14 cellular contexts compared by ENCODE assay signal in genomic region chr11:812390-812789, GRCh38. TPM values are rescaled to one million over a fixed set of nuclear protein-coding genes. Genes with fewer than 3 reads are reported as not detected.
DNase-seq lines count a peak whose midpoint lies in the region; ATAC-seq and TF ChIP-seq lines count a peak whose summit lies in the region.
"Had no signal": no experiment of that assay in that cellular context is flagged by ENCODE, and none has a peak within 500 bp of the region (broad histone marks: within the 10 kb centered on the region; RNA-seq: fewer than 3 reads in every experiment).

No MANE protein-coding gene starts in this region.

- H3K4me1 ChIP-seq in HCT116 (ENCODE audit: control insufficient read depth in 1 of 2, insufficient read depth in 2 of 2, low read length in 2 of 2) (peaks cover 17 to 55% of the 10 kb centered on the region in 2 experiments), adrenal gland (replicated peaks in 1 of 2) (peaks cover 20 to 27% of the 10 kb centered on the region in 2 donors)

- CTCF ChIA-PET in HCT116 (lab: Charles Lee): no interaction called here

- H3K4me1 Mint-ChIP-seq in activated T-helper 1 cell treated with anti-CD3 and anti-CD28 coated beads, Interleukin-12 subunit alpha, Interleukin-12 subunit beta, Interleukin-2, Interleukin-4 antibody, amounts not matched to agents 30 ng/mL and 10 ng/mL and 1 ng/mL, durations not matched to agents 14 hours and 24 hours and 36 hours (ENCODE audit: low read depth): peaks cover 28% of the 10 kb centered on the region
- peaks cover 22 to 26% of the 10 kb centered on the region in 2 donors for H3K4me1 Mint-ChIP-seq in natural killer cell

- peak overlapping the region; percentile 34 for H3K27ac Mint-ChIP-seq in activated T-helper 1 cell treated with anti-CD3 and anti-CD28 coated beads, Interleukin-12 subunit alpha, Interleukin-12 subunit beta, Interleukin-2, Interleukin-4 antibody, amounts not matched to agents 30 ng/mL and 10 ng/mL and 1 ng/mL, durations not matched to agents 14 hours and 24 hours and 36 hours
- H3K27ac Mint-ChIP-seq in natural killer cell: no peak overlapping the region
- H3K27ac Mint-ChIP-seq: T-helper 17 cell had no signal

- H3K9me3 Mint-ChIP-seq in activated T-helper 1 cell treated with anti-CD3 and anti-CD28 coated beads, Interleukin-12 subunit alpha, Interleukin-12 subunit beta, Interleukin-2, Interleukin-4 antibody, amounts not matched to agents 30 ng/mL and 10 ng/mL and 1 ng/mL, durations not matched to agents 14 hours and 24 hours and 36 hours: no peaks in the 10 kb centered on the region
- no peaks in the 10 kb centered on the region for H3K9me3 Mint-ChIP-seq in natural killer cell

- peaks cover 17% of the 10 kb centered on the region; the same call in 1 of the 2 replicates for H4K20me1 ChIP-seq in HCT116 (ENCODE audit: insufficient read depth)

- intact Hi-C loops in HCT116 (cut with micrococcal nuclease): no loop called here
- intact Hi-C loops in activated T-helper 1 cell treated with anti-CD3 and anti-CD28 coated beads, Interleukin-12 subunit alpha, Interleukin-12 subunit beta, Interleukin-2, Interleukin-4 antibody, amounts not matched to agents 30 ng/mL and 10 ng/mL and 1 ng/mL, durations not matched to agents 14 hours and 24 hours and 36 hours (cut with micrococcal nuclease): no loop called here
- intact Hi-C loops in natural killer cell (cut with micrococcal nuclease): no loop called here
- intact Hi-C loops in adrenal gland (cut with DNase I): no loop called here

- DNase-seq in HCT116 (ENCODE audit: low read depth, low spot score) (no peak), natural killer cell (no peak), adrenal gland (no peak), NCI-H2107 (lab: John Stamatoyannopoulos, UW) (no peak), erythroblast (lab: John Stamatoyannopoulos, UW) (no peak), putamen (ENCODE audit: low spot score) (no peak)
- no peak for DNase-seq in activated T-helper 1 cell treated with anti-CD3 and anti-CD28 coated beads, Interleukin-12 subunit alpha, Interleukin-12 subunit beta, Interleukin-2, Interleukin-4 antibody, amounts not matched to agents 30 ng/mL and 10 ng/mL and 1 ng/mL, durations not matched to agents 14 hours and 24 hours and 36 hours (ENCODE audit: low spot score)
- DNase-seq: MG63; NCI-H2171 treated with DMSO at 0.1 percent for 48 hours; posterior cingulate gyrus; stimulated activated CD4-positive, alpha-beta T cell treated with anti-CD3 and anti-CD28 coated beads, Interleukin-2, amount 100 ng/mL, for 48 hours; T-helper 17 cell had no signal

- H3K27me3 Mint-ChIP-seq in activated T-helper 1 cell treated with anti-CD3 and anti-CD28 coated beads, Interleukin-12 subunit alpha, Interleukin-12 subunit beta, Interleukin-2, Interleukin-4 antibody, amounts not matched to agents 30 ng/mL and 10 ng/mL and 1 ng/mL, durations not matched to agents 14 hours and 24 hours and 36 hours (ENCODE audit: insufficient read depth): no peaks in the 10 kb centered on the region
- H3K27me3 Mint-ChIP-seq in natural killer cell (ENCODE audit: low read depth in 2 of 2): no peaks in the 10 kb centered on the region
- H3K27me3 Mint-ChIP-seq: T-helper 17 cell had no signal

- H3K9me2 ChIP-seq in HCT116 (ENCODE audit: insufficient read depth): no peaks in the 10 kb centered on the region

- no peak for ATAC-seq in HCT116
- ATAC-seq in natural killer cell: no peak
- ATAC-seq: T-helper 17 cell had no signal

- H3K4me3 Mint-ChIP-seq in activated T-helper 1 cell treated with anti-CD3 and anti-CD28 coated beads, Interleukin-12 subunit alpha, Interleukin-12 subunit beta, Interleukin-2, Interleukin-4 antibody, amounts not matched to agents 30 ng/mL and 10 ng/mL and 1 ng/mL, durations not matched to agents 14 hours and 24 hours and 36 hours: peak overlapping the region; percentile 92
- H3K4me3 Mint-ChIP-seq in natural killer cell: peak overlapping the region; percentile 25
- H3K4me3 Mint-ChIP-seq: T-helper 17 cell had no signal

- TF ChIP-seq RAD21 in HCT116 (IDR thresholded peaks at IDR 0.05; ENCODE audit: low read depth): no peak

- H2AFZ ChIP-seq in HCT116 (ENCODE audit: low read depth, low read length, poor library complexity, severe bottlenecking): no peak overlapping the region

- peaks cover 29% of the 10 kb centered on the region for H3K36me3 Mint-ChIP-seq in activated T-helper 1 cell treated with anti-CD3 and anti-CD28 coated beads, Interleukin-12 subunit alpha, Interleukin-12 subunit beta, Interleukin-2, Interleukin-4 antibody, amounts not matched to agents 30 ng/mL and 10 ng/mL and 1 ng/mL, durations not matched to agents 14 hours and 24 hours and 36 hours (ENCODE audit: low read depth)
- no peaks in the 10 kb centered on the region for H3K36me3 Mint-ChIP-seq in natural killer cell

- H3K27ac ChIP-seq in C4-2B: peak overlapping the region; percentile 96
- peak overlapping the region; percentile 93 for H3K27ac ChIP-seq in HCT116 (ENCODE audit: low read depth, low read length)
- no peak overlapping the region for H3K27ac ChIP-seq in adrenal gland
- H3K27ac ChIP-seq: cardiac muscle cell had no signal

- WGBS in adrenal gland, 4 donors: 63 to 89% (median 80%) methylated on average over 3 of the region's 3 CpGs

- TF ChIP-seq CTCF in C4-2B (conservative IDR thresholded peaks at IDR 0.05): no peak
- TF ChIP-seq CTCF in HCT116 (IDR thresholded peaks at IDR 0.05 in 2 of 3, conservative IDR thresholded peaks at IDR 0.05 in 1 of 3; ENCODE audit: borderline replicate concordance in 1 of 3, insufficient read depth in 1 of 3, low read depth in 2 of 3, low read length in 2 of 3): no peak
- TF ChIP-seq CTCF in natural killer cell (IDR thresholded peaks at IDR 0.05): no peak
- no peak for TF ChIP-seq CTCF in adrenal gland (IDR thresholded peaks at IDR 0.05)

- BruUV-seq in HCT116 (replicated peaks; lab: Mats Ljungman, UMichigan): no TSS peak

- H3K79me2 ChIP-seq in HCT116 (ENCODE audit: insufficient read depth, low read length): peaks cover 52% of the 10 kb centered on the region

- peak overlapping the region; percentile 88 for H3K4me2 ChIP-seq in HCT116 (ENCODE audit: low read length)

- no peaks in the 10 kb centered on the region for H3K9me3 ChIP-seq in HCT116 (ENCODE audit: control insufficient read depth in 1 of 2, insufficient read depth in 1 of 2, low read depth in 1 of 2, low read length in 2 of 2)
- no peaks in the 10 kb centered on the region for H3K9me3 ChIP-seq in adrenal gland (replicated peaks in 1 of 3)
- H3K9me3 ChIP-seq: MG63 had no signal

- H3K36me3 ChIP-seq in HCT116 (ENCODE audit: control insufficient read depth in 1 of 2, insufficient read depth in 2 of 2, low read length in 2 of 2) (peaks cover 21 to 38% of the 10 kb centered on the region in 2 experiments), adrenal gland (replicated peaks in 1 of 2) (peaks cover 0 to 26% of the 10 kb centered on the region in 2 donors)

- H3K4me3 ChIP-seq in HCT116 (replicated peaks in 1 of 2; ENCODE audit: low read depth in 1 of 2, low read length in 2 of 2): no peak overlapping the region; a peak in 1 of 4 replicates
- H3K4me3 ChIP-seq in adrenal gland: no peak overlapping the region
- H3K4me3 ChIP-seq: cardiac muscle cell had no signal

- RAD21 ChIA-PET in HCT116 (lab: Charles Lee; ENCODE audit: low non-redundant PET in 1 of 2, low total read pairs in 2 of 2, uncharacterized antibody in 2 of 2, unreplicated experiment in 2 of 2): no interaction called here

- POLR2A ChIA-PET in HCT116 (lab: Charles Lee): interaction anchor here (1.8 kb wide), 1 partner anchor 7 kb away, joined by 9 read pairs; the partner anchor contains the start of gene PNPLA2

- H3K9ac ChIP-seq in HCT116 (ENCODE audit: low read length): peak overlapping the region; percentile 100; the same call in 1 of the 2 replicates

- TF ChIP-seq POLR2A in HCT116 (IDR thresholded peaks at IDR 0.05; ENCODE audit: borderline replicate concordance, extremely low read depth, insufficient read depth, insufficient read length) (no peak), adrenal gland (IDR thresholded peaks at IDR 0.05) (no peak), erythroblast (IDR thresholded peaks at IDR 0.05; ENCODE audit: low read length) (no peak)

- H3K27me3 ChIP-seq in HCT116 (ENCODE audit: insufficient read depth, low read length) (no peaks in the 10 kb centered on the region), adrenal gland (no peaks in the 10 kb centered on the region)
- H3K27me3 ChIP-seq: cardiac muscle cell, MG63 had no signal

RNA-seq across cellular contexts. Expression of gene RPLP2, which starts 2.6 kb away (rescaled TPM):
- total RNA-seq in HCT116 (2021; ENCODE audit: unreplicated experiment) (3,615 TPM), natural killer cell (1,000 to 10,000 TPM; 1,482 to 1,846 (median 1,534) TPM), adrenal gland (1,000 to 10,000 TPM in 4 of 8 donors, 100 to 1,000 TPM in 4; 190 to 2,046 (median 1,187) TPM)
- polyA plus RNA-seq in HCT116 (2012): 3,759 and 4,714 TPM in 2 replicates
- 2,072 and 2,148 TPM in 2 replicates for total RNA-seq in activated T-helper 1 cell treated with anti-CD3 and anti-CD28 coated beads, Interleukin-12 subunit alpha, Interleukin-12 subunit beta, Interleukin-2, Interleukin-4 antibody, amounts not matched to agents 30 ng/mL and 10 ng/mL and 1 ng/mL, durations not matched to agents 14 hours and 24 hours and 36 hours
- polyA plus RNA-seq in adrenal gland: 1,000 to 10,000 TPM in 2 of 3 donors, 100 to 1,000 TPM in 1; 496 to 2,473 (median 1,460) TPM

RNA-seq across cellular contexts. Expression of gene PNPLA2, which starts 6.3 kb away (rescaled TPM):
- total RNA-seq in HCT116 (2021; ENCODE audit: unreplicated experiment) (124 TPM), natural killer cell (100 to 1,000 TPM; 184 to 218 (median 201) TPM), adrenal gland (100 to 1,000 TPM in 4 of 8 donors, 10 to 100 TPM in 4; 75.9 to 311 (median 124) TPM)
- polyA plus RNA-seq in HCT116 (2012): 115 and 142 TPM in 2 replicates
- 63.3 and 64.0 TPM in 2 replicates for total RNA-seq in activated T-helper 1 cell treated with anti-CD3 and anti-CD28 coated beads, Interleukin-12 subunit alpha, Interleukin-12 subunit beta, Interleukin-2, Interleukin-4 antibody, amounts not matched to agents 30 ng/mL and 10 ng/mL and 1 ng/mL, durations not matched to agents 14 hours and 24 hours and 36 hours
- polyA plus RNA-seq in adrenal gland: 100 to 1,000 TPM in 2 of 3 donors, 10 to 100 TPM in 1; 46.2 to 403 (median 162) TPM

RNA-seq across cellular contexts. Expression of gene PIDD1, which starts 7.4 kb away (rescaled TPM):
- total RNA-seq in HCT116 (2021; ENCODE audit: unreplicated experiment) (41.5 TPM), natural killer cell (10 to 100 TPM; 24.3 to 30.9 (median 25.2) TPM), adrenal gland (10 to 100 TPM in 4 of 8 donors, 1 to 10 TPM in 4; 5.9 to 28.8 (median 12.4) TPM)
- 28.2 and 28.3 TPM in 2 replicates for polyA plus RNA-seq in HCT116 (2012)
- 25.2 and 27.9 TPM in 2 replicates for total RNA-seq in activated T-helper 1 cell treated with anti-CD3 and anti-CD28 coated beads, Interleukin-12 subunit alpha, Interleukin-12 subunit beta, Interleukin-2, Interleukin-4 antibody, amounts not matched to agents 30 ng/mL and 10 ng/mL and 1 ng/mL, durations not matched to agents 14 hours and 24 hours and 36 hours
- 100 to 1,000 TPM in 1 of 3 donors, 10 to 100 TPM in 1, under 1 TPM in 1; 0.93 to 110 (median 51.7) TPM for polyA plus RNA-seq in adrenal gland

RNA-seq across cellular contexts. Expression of gene SLC25A22, which starts 14.3 kb away (rescaled TPM):
- total RNA-seq in HCT116 (2021; ENCODE audit: unreplicated experiment) (62.0 TPM), natural killer cell (10 to 100 TPM; 22.8 to 34.6 (median 31.5) TPM), adrenal gland (10 to 100 TPM in 7 of 8 donors, 1 to 10 TPM in 1; 8.2 to 41.3 (median 17.6) TPM)
- 39.4 and 52.2 TPM in 2 replicates for polyA plus RNA-seq in HCT116 (2012)
- 87.6 and 92.0 TPM in 2 replicates for total RNA-seq in activated T-helper 1 cell treated with anti-CD3 and anti-CD28 coated beads, Interleukin-12 subunit alpha, Interleukin-12 subunit beta, Interleukin-2, Interleukin-4 antibody, amounts not matched to agents 30 ng/mL and 10 ng/mL and 1 ng/mL, durations not matched to agents 14 hours and 24 hours and 36 hours
- 10 to 100 TPM in 2 of 3 donors, 1 to 10 TPM in 1; 7.7 to 18.8 (median 14.0) TPM for polyA plus RNA-seq in adrenal gland

RNA-seq across cellular contexts. Expression of gene CRACR2B, which starts 15.3 kb away (rescaled TPM):
- total RNA-seq in HCT116 (2021; ENCODE audit: unreplicated experiment) (11.8 TPM), natural killer cell (10 to 100 TPM in 1 of 3 donors, 1 to 10 TPM in 2; 3.4 to 10.1 (median 3.8) TPM), adrenal gland (10 to 100 TPM in 6 of 8 donors, 1 to 10 TPM in 2; 5.9 to 22.6 (median 15.6) TPM)
- polyA plus RNA-seq in HCT116 (2012): 9.1 and 10.2 TPM in 2 replicates
- 1.1 and 1.3 TPM in 2 replicates for total RNA-seq in activated T-helper 1 cell treated with anti-CD3 and anti-CD28 coated beads, Interleukin-12 subunit alpha, Interleukin-12 subunit beta, Interleukin-2, Interleukin-4 antibody, amounts not matched to agents 30 ng/mL and 10 ng/mL and 1 ng/mL, durations not matched to agents 14 hours and 24 hours and 36 hours
- polyA plus RNA-seq in adrenal gland: 10 to 100 TPM in 2 of 3 donors, 1 to 10 TPM in 1; 1.0 to 91.3 (median 39.3) TPM

Comparison
In these comparisons a context has a peak if more than half of its experiments do, and no peak if none do; other contexts are left out.
1. H3K27ac ChIP-seq: peak in C4-2B (single experiment) and HCT116 (single experiment); none in adrenal gland (0 of 5).